12 cellular contexts compared by ENCODE assay signal in genomic region chr2:202094587-202094986, GRCh38. TPM values are rescaled to one million over a fixed set of nuclear protein-coding genes. Genes with fewer than 3 reads are reported as not detected.
"Had no signal": no experiment of that assay in that cellular context is flagged by ENCODE, and none has a peak within 500 bp of the region (broad histone marks: within the 10 kb centered on the region; RNA-seq: fewer than 3 reads in every experiment).

No MANE protein-coding gene starts in this region.

RNA-seq across cellular contexts. Expression of gene KIAA2012, which starts 21.5 kb away (rescaled TPM):
- total RNA-seq: activated CD4-positive, alpha-beta memory T cell treated with anti-CD3 and anti-CD28 coated beads, Interleukin-2, amount 10 ng/mL, durations not matched to agents 7 days and 5 days; activated CD4-positive, alpha-beta T cell treated with anti-CD3 and anti-CD28 coated beads, Interleukin-2, amount 10 ng/mL, durations not matched to agents 7 days and 5 days; activated naive CD4-positive, alpha-beta T cell treated with anti-CD3 and anti-CD28 coated beads, Interleukin-2, amount 50 U/mL, for 72 hours; activated naive CD8-positive, alpha-beta T cell treated with anti-CD3 and anti-CD28 coated beads, Interleukin-2, amount 10 ng/mL, durations not matched to agents 7 days and 5 days; activated T-cell treated with anti-CD3 and anti-CD28 coated beads, Interleukin-2, amount 50 U/mL, for 72 hours; breast epithelium; cardiac muscle cell; gastroesophageal sphincter; glomerular endothelial cell; heart right ventricle; T-helper 2 cell treated with Interferon-gamma antibody and Interleukin-4, amounts not matched to agents 100 ng/mL and 5 ng/mL, for 36 hours; WTC11 had no signal
